In the genomic region with DNA sequence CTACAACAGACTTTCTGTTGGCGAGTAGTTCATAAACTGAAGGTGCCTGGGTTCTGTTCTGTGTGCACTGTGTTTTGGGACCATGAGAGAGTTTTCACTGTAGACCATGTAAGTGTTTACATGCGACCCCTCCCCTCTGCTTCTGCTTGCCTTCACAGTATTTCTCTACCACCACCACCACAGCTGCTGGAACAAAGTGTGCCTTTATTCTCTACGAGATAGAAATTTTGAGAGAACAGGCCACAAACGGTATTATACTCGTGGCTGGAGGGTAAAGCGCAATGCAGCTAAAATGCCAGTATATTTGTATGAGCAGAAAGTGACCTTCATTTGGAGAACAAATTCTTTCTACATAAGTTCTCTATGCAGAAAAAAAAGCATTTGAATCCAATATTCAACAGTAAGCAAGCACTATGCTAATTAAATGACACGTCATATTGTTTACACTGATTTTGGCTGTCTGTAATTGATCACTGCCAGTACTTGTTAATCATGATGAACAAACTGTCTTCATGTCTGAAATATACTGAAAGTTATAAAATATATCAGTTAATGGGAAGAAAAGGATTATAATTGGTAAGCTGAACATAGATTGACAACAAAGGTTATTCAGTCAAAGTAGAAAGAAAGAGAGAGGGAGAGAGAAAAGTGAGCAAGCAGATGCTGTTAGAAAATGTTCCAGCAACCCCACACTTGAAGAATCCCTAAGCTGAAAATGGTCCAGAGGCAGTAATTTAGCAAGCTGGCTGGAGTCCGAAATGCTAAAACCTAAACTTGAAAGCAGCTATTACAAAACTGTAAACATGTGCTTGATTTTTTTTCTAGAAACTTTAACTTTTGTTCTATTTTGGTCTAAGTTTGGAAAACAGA, we compare ENCODE assay signal across 11 cellular contexts. TPM values are rescaled to one million over a fixed set of nuclear protein-coding genes. Genes with fewer than 3 reads are reported as not detected.
DNase-seq lines count a peak whose midpoint lies in the region; ATAC-seq and TF ChIP-seq lines count a peak whose summit lies in the region.
"Had no signal": no experiment of that assay in that cellular context is flagged by ENCODE, and none has a peak within 500 bp of the region (broad histone marks: within the 10 kb centered on the region; RNA-seq: fewer than 3 reads in every experiment).

No MANE protein-coding gene starts in this region.

- no peak overlapping the region for H3K4me3 Mint-ChIP-seq in T-helper 17 cell

- no peak overlapping the region for H3K4me3 ChIP-seq in fibroblast of villous mesenchyme (ENCODE audit: low read depth, low read length)
- H3K4me3 ChIP-seq: left lung had no signal

- peak overlapping the region; percentile 11 for H3K27ac Mint-ChIP-seq in T-helper 17 cell

- peaks cover 15% of the 10 kb centered on the region for H3K4me1 Mint-ChIP-seq in T-helper 17 cell

- no peaks in the 10 kb centered on the region for H3K9me3 ChIP-seq in T-helper 17 cell (ENCODE audit: control insufficient read depth, low read length, poor library complexity, severe bottlenecking)
- H3K9me3 ChIP-seq: left lung had no signal

- DNase-seq in EH (ENCODE audit: low read depth), result peak; percentile 25
- no peak for DNase-seq in T-helper 17 cell
- peak; percentile 73 for DNase-seq in fibroblast of villous mesenchyme (ENCODE audit: low read depth)
- no peak for DNase-seq in sciatic nerve (ENCODE audit: low spot score)
- no peak for DNase-seq in stimulated activated CD8-positive, alpha-beta memory T cell treated with anti-CD3 and anti-CD28 coated beads, Interleukin-4, amount 100 ng/mL, for 48 hours
- DNase-seq in occipital lobe (lab: John Stamatoyannopoulos, UW), result no peak
- no peak for DNase-seq in GM19240 (ENCODE audit: insufficient read length, low spot score)
- DNase-seq: left lung, NCI-H2029 had no signal

- peaks cover 7% of the 10 kb centered on the region for H3K36me3 Mint-ChIP-seq in T-helper 17 cell (ENCODE audit: low read depth)

- ATAC-seq in T-helper 17 cell (no peak), sciatic nerve (peak; percentile 23), HG03442 (IDR thresholded peaks at IDR 0.05; ENCODE audit: unreplicated experiment) (no peak)

- no peak for TF ChIP-seq CTCF in fibroblast of villous mesenchyme (IDR thresholded peaks at IDR 0.05; ENCODE audit: insufficient read depth, low read depth, low read length)

- intact Hi-C loops in sciatic nerve (cut with DNase I), result no loop called here

- no peaks in the 10 kb centered on the region for H3K27me3 Mint-ChIP-seq in T-helper 17 cell

RNA-seq across cellular contexts. Expression of a gene that starts 8.8 kb away (rescaled TPM):
- total RNA-seq in T-helper 17 cell, result not detected
- total RNA-seq in fibroblast of villous mesenchyme, result not detected in 2 replicates
- total RNA-seq in sciatic nerve, result 2.2 TPM
- total RNA-seq in occipital lobe, result not detected
- total RNA-seq: dermis blood vessel endothelial cell, left lung had no signal

RNA-seq across cellular contexts. Expression of a gene that starts 41.7 kb away (rescaled TPM):
- total RNA-seq in T-helper 17 cell, result 10 to 100 TPM; 13.7 to 16.6 TPM
- 29.0 and 29.8 TPM in 2 replicates for total RNA-seq in fibroblast of villous mesenchyme
- total RNA-seq in sciatic nerve, result 34.6 TPM
- total RNA-seq in occipital lobe, result 17.2 TPM

Comparison
In these comparisons a context has a peak if more than half of its experiments do, and no peak if none do; other contexts are left out.
1. DNase-seq: peak in EH (single experiment) and fibroblast of villous mesenchyme (single experiment); none in T-helper 17 cell (0 of 3), sciatic nerve (single experiment), stimulated activated CD8-positive, alpha-beta memory T cell treated with anti-CD3 and anti-CD28 coated beads, Interleukin-4, amount 100 ng/mL, for 48 hours (single experiment), occipital lobe (single experiment) and GM19240 (single experiment).